22 cellular contexts compared by ENCODE assay signal in genomic region chr3:166405465-166405864, GRCh38.
"Had no signal": no experiment of that assay in that cellular context is flagged by ENCODE, and none has a peak within 500 bp of the region (broad histone marks: within the 10 kb centered on the region; RNA-seq: fewer than 3 reads in every experiment).

No MANE protein-coding gene starts in this region.

- H3K27me3 ChIP-seq: ovary, right atrium auricular region, right lobe of liver, stomach, testis, thyroid gland, transverse colon, upper lobe of left lung, vagina had no signal

- H3K9me3 ChIP-seq: left ventricle myocardium inferior, ovary, right atrium auricular region, right lobe of liver, stomach, testis, thyroid gland, transverse colon, upper lobe of left lung, vagina had no signal

- H3K36me3 ChIP-seq: left ventricle myocardium inferior, ovary, right atrium auricular region, right lobe of liver, stomach, thyroid gland, transverse colon, upper lobe of left lung, vagina had no signal

- DNase-seq: islet precursor cell; left ventricle myocardium inferior; mesendoderm; naive B cell; ovary; right lobe of liver; stimulated activated CD4-positive, alpha-beta T cell treated with anti-CD3 and anti-CD28 coated beads, Interleukin-1b, Interleukin-23, amount 100 ng/mL, for 48 hours; stimulated activated CD4-positive, alpha-beta T cell treated with anti-CD3 and anti-CD28 coated beads, Interleukin-2, amount 100 ng/mL, for 48 hours; stimulated activated CD4-positive, alpha-beta T cell treated with anti-CD3 and anti-CD28 coated beads, Interleukin-4, amount 100 ng/mL, for 4 hours; stimulated activated CD8-positive, alpha-beta memory T cell treated with anti-CD3 and anti-CD28 coated beads, Interleukin-4, amount 100 ng/mL, for 48 hours; stimulated activated naive CD4-positive, alpha-beta T cell treated with Interleukin-2 at 50 U/mL for 16 hours; stomach; testis; thyroid gland; transverse colon; upper lobe of left lung had no signal

- H3K4me3 ChIP-seq: left ventricle myocardium inferior, lung, ovary, right atrium auricular region, right lobe of liver, smooth muscle cell, stomach, testis, thyroid gland, transverse colon, upper lobe of left lung, vagina had no signal

- H3K4me1 ChIP-seq: left ventricle myocardium inferior, right atrium auricular region, right lobe of liver, stomach, testis, thyroid gland, transverse colon, upper lobe of left lung, vagina had no signal

- H3K4me2 ChIP-seq: smooth muscle cell had no signal

- ATAC-seq: natural killer cell treated with Interleukin-12 subunit alpha and Interleukin-12 subunit beta and Interleukin-15 and Interleukin-18, amount 100 ng/mL, for 72 hours; right lobe of liver; stimulated activated memory B cell treated with anti-CD40 and anti-IgM and Interleukin-4, amounts not matched to agents 10 μg/mL and 1 μg/mL and 100 μg/mL, for 72 hours had no signal

- H3K27ac ChIP-seq: left ventricle myocardium inferior, ovary, right atrium auricular region, right lobe of liver, stomach, testis, thyroid gland, transverse colon, upper lobe of left lung, vagina had no signal
